In genomic region chr4:173360587-173361221, GRCh38 we compare ENCODE assay signal across 2 cellular contexts.
A peak's percentile ranks its signal among the peaks of the same experiment; 100 is the strongest.
TF ChIP-seq lines count a peak whose summit lies in the region.

No MANE protein-coding gene starts in this region.

TF ChIP-seq in WTC11, 78 proteins besides CTCF, POLR2A, EP300 and RAD21:
- TF ChIP-seq MYBL2 (CRISPR knock-in tag; IDR thresholded peaks at IDR 0.05) (no peak), E2F4 (CRISPR knock-in tag; IDR thresholded peaks at IDR 0.05; ENCODE audit: borderline replicate concordance, low read depth) (no peak), SP1 (CRISPR knock-in tag; conservative IDR thresholded peaks at IDR 0.05) (no peak), ESRRA (CRISPR knock-in tag; IDR thresholded peaks at IDR 0.05; ENCODE audit: borderline replicate concordance) (no peak), PRRX2 (CRISPR knock-in tag; IDR thresholded peaks at IDR 0.05) (no peak), FOXK1 (CRISPR knock-in tag; IDR thresholded peaks at IDR 0.05) (no peak), ETV6 (CRISPR knock-in tag; IDR thresholded peaks at IDR 0.05) (no peak), E2F5 (CRISPR knock-in tag; IDR thresholded peaks at IDR 0.05) (no peak), CBFB (CRISPR knock-in tag; IDR thresholded peaks at IDR 0.05; ENCODE audit: low read depth) (no peak), ZSCAN18 (CRISPR knock-in tag; IDR thresholded peaks at IDR 0.05) (no peak), JAZF1 (CRISPR knock-in tag; IDR thresholded peaks at IDR 0.05) (no peak), ATF3 (CRISPR knock-in tag; conservative IDR thresholded peaks at IDR 0.05) (no peak), KAT7 (CRISPR knock-in tag; IDR thresholded peaks at IDR 0.05; ENCODE audit: borderline replicate concordance) (no peak), FOXJ3 (CRISPR knock-in tag; IDR thresholded peaks at IDR 0.05; ENCODE audit: borderline replicate concordance) (no peak), NFE2L1 (CRISPR knock-in tag; IDR thresholded peaks at IDR 0.05) (no peak), RELA (CRISPR knock-in tag; IDR thresholded peaks at IDR 0.05; ENCODE audit: borderline replicate concordance) (no peak), NR1H2 (CRISPR knock-in tag; IDR thresholded peaks at IDR 0.05) (no peak), PREB (CRISPR knock-in tag; IDR thresholded peaks at IDR 0.05; ENCODE audit: borderline replicate concordance) (no peak), GTF2I (CRISPR knock-in tag; conservative IDR thresholded peaks at IDR 0.05) (no peak)

TF ChIP-seq in HepG2, 621 proteins besides CTCF, POLR2A, EP300 and RAD21:
- no peak for TF ChIP-seq HMGA1 (CRISPR knock-in tag; conservative IDR thresholded peaks at IDR 0.05)
- TF ChIP-seq ZNF143 (CRISPR knock-in tag; IDR thresholded peaks at IDR 0.05): no peak
- no peak for TF ChIP-seq HNRNPLL (IDR thresholded peaks at IDR 0.05; ENCODE audit: low read depth, low read length, poor library complexity, severe bottlenecking)
- no peak for TF ChIP-seq FOXP4 (CRISPR knock-in tag; IDR thresholded peaks at IDR 0.05)
- TF ChIP-seq ZNF768 (CRISPR knock-in tag; IDR thresholded peaks at IDR 0.05): no peak
- peak; percentile 12; the same call in 1 of the 2 replicates for TF ChIP-seq SMC3 (IDR thresholded peaks at IDR 0.05; ENCODE audit: low read length)
- no peak for TF ChIP-seq FOXM1 (CRISPR knock-in tag; IDR thresholded peaks at IDR 0.05)
- no peak for TF ChIP-seq STAG1 (CRISPR knock-in tag; IDR thresholded peaks at IDR 0.05)
- TF ChIP-seq GATA4 (IDR thresholded peaks at IDR 0.05; ENCODE audit: borderline replicate concordance, low read depth): no peak
TF ChIP-seq in HepG2: peak in this region for 1.
